11 cellular contexts compared by ENCODE assay signal in genomic region chr17:74646231-74646630, GRCh38. TPM values are rescaled to one million over a fixed set of nuclear protein-coding genes. Genes with fewer than 3 reads are reported as not detected.
DNase-seq lines count a peak whose midpoint lies in the region; ATAC-seq, FAIRE-seq and TF ChIP-seq lines count a peak whose summit lies in the region.
"Had no signal": no experiment of that assay in that cellular context is flagged by ENCODE, and none has a peak within 500 bp of the region (broad histone marks: within the 10 kb centered on the region; RNA-seq: fewer than 3 reads in every experiment).

No MANE protein-coding gene starts in this region.

- CTCF ChIA-PET in activated CD4-positive, alpha-beta T cell treated with anti-CD3 and anti-CD28 coated beads, Interleukin-2, amount 10 ng/mL, durations not matched to agents 7 days and 5 days (lab: Charles Lee): no interaction called here

- POLR2A ChIA-PET in activated CD4-positive, alpha-beta T cell treated with anti-CD3 and anti-CD28 coated beads, Interleukin-2, amount 10 ng/mL, durations not matched to agents 7 days and 5 days (lab: Charles Lee): no interaction called here

- no peaks in the 10 kb centered on the region for H3K9me3 Mint-ChIP-seq in activated CD4-positive, alpha-beta T cell treated with anti-CD3 and anti-CD28 coated beads, Interleukin-2, amount 10 ng/mL, durations not matched to agents 7 days and 5 days
- H3K9me3 Mint-ChIP-seq in stimulated activated naive CD8-positive, alpha-beta T cell treated with anti-CD3 and anti-CD28 coated beads, Interleukin-15, amount 100 ng/mL, for 72 hours: no peaks in the 10 kb centered on the region
- H3K9me3 Mint-ChIP-seq: dendritic cell treated with granulocyte-macrophage colony-stimulating factor and Interleukin-4, amounts not matched to agents 40 ng/mL and 50 ng/mL, for 4 days had no signal

- no peaks in the 10 kb centered on the region for H3K36me3 Mint-ChIP-seq in activated CD4-positive, alpha-beta T cell treated with anti-CD3 and anti-CD28 coated beads, Interleukin-2, amount 10 ng/mL, durations not matched to agents 7 days and 5 days (ENCODE audit: low read depth)
- H3K36me3 Mint-ChIP-seq: CD4-positive, alpha-beta memory T cell had no signal

- H3K4me3 Mint-ChIP-seq in activated CD4-positive, alpha-beta T cell treated with anti-CD3 and anti-CD28 coated beads, Interleukin-2, amount 10 ng/mL, durations not matched to agents 7 days and 5 days: no peak overlapping the region
- no peak overlapping the region for H3K4me3 Mint-ChIP-seq in stimulated activated naive CD8-positive, alpha-beta T cell treated with anti-CD3 and anti-CD28 coated beads, Interleukin-15, amount 100 ng/mL, for 72 hours
- H3K4me3 Mint-ChIP-seq: CD4-positive, alpha-beta memory T cell had no signal

- DNase-seq in activated CD4-positive, alpha-beta T cell treated with anti-CD3 and anti-CD28 coated beads, Interleukin-2, amount 10 ng/mL, durations not matched to agents 7 days and 5 days: peak; percentile 22
- no peak for DNase-seq in activated CD4-positive, alpha-beta T cell treated with anti-CD3 and anti-CD28 coated beads, Interleukin-2, amount 50 U/mL, for 4 hours
- DNase-seq in NCI-H510A (lab: John Stamatoyannopoulos, UW): peak; percentile 19
- peak; percentile 16 for DNase-seq in choroid plexus epithelial cell (ENCODE audit: low read depth)
- DNase-seq in stimulated activated naive CD8-positive, alpha-beta T cell treated with anti-CD3 and anti-CD28 coated beads, Interleukin-15, amount 100 ng/mL, for 72 hours: no peak
- no peak for DNase-seq in GM19239 (ENCODE audit: insufficient read length, low spot score)
- no peak for DNase-seq in UCSD-AML1 (lab: John Stamatoyannopoulos, UW; ENCODE audit: unreplicated experiment)

- no peak overlapping the region for H3K4me3 ChIP-seq in choroid plexus epithelial cell (ENCODE audit: low read depth, low read length)
- H3K4me3 ChIP-seq: thoracic aorta had no signal

- no peaks in the 10 kb centered on the region for H3K4me1 Mint-ChIP-seq in activated CD4-positive, alpha-beta T cell treated with anti-CD3 and anti-CD28 coated beads, Interleukin-2, amount 10 ng/mL, durations not matched to agents 7 days and 5 days
- no peaks in the 10 kb centered on the region for H3K4me1 Mint-ChIP-seq in stimulated activated naive CD8-positive, alpha-beta T cell treated with anti-CD3 and anti-CD28 coated beads, Interleukin-15, amount 100 ng/mL, for 72 hours

- no peak overlapping the region for H3K27ac Mint-ChIP-seq in activated CD4-positive, alpha-beta T cell treated with anti-CD3 and anti-CD28 coated beads, Interleukin-2, amount 10 ng/mL, durations not matched to agents 7 days and 5 days
- H3K27ac Mint-ChIP-seq in stimulated activated naive CD8-positive, alpha-beta T cell treated with anti-CD3 and anti-CD28 coated beads, Interleukin-15, amount 100 ng/mL, for 72 hours: no peak overlapping the region
- H3K27ac Mint-ChIP-seq: dendritic cell treated with granulocyte-macrophage colony-stimulating factor and Interleukin-4, amounts not matched to agents 40 ng/mL and 50 ng/mL, for 4 days had no signal

- ATAC-seq in stimulated activated naive CD8-positive, alpha-beta T cell treated with anti-CD3 and anti-CD28 coated beads, Interleukin-15, amount 100 ng/mL, for 72 hours: peak; percentile 56
- ATAC-seq in GM18520 (IDR thresholded peaks at IDR 0.05; ENCODE audit: unreplicated experiment): no peak

- peak; percentile 36 for TF ChIP-seq CTCF in choroid plexus epithelial cell (conservative IDR thresholded peaks at IDR 0.05; ENCODE audit: low read depth, low read length)

- H3K27me3 Mint-ChIP-seq in activated CD4-positive, alpha-beta T cell treated with anti-CD3 and anti-CD28 coated beads, Interleukin-2, amount 10 ng/mL, durations not matched to agents 7 days and 5 days: peaks cover 63% of the 10 kb centered on the region
- H3K27me3 Mint-ChIP-seq in stimulated activated naive CD8-positive, alpha-beta T cell treated with anti-CD3 and anti-CD28 coated beads, Interleukin-15, amount 100 ng/mL, for 72 hours: peaks cover 53% of the 10 kb centered on the region

- no peak for FAIRE-seq in GM19239 (lab: Jason Lieb, UNC)

RNA-seq across cellular contexts. Expression of gene CD300E, which starts 22.7 kb away (rescaled TPM):
- total RNA-seq in activated CD4-positive, alpha-beta T cell treated with anti-CD3 and anti-CD28 coated beads, Interleukin-2, amount 10 ng/mL, durations not matched to agents 7 days and 5 days: not detected
- total RNA-seq: CD4-positive, alpha-beta memory T cell had no signal

RNA-seq across cellular contexts. Expression of gene CD300LD, which starts 54.1 kb away (rescaled TPM):
- under 1 TPM in 1 of 2 experiments, not detected in 1; 0.15 TPM for total RNA-seq in activated CD4-positive, alpha-beta T cell treated with anti-CD3 and anti-CD28 coated beads, Interleukin-2, amount 10 ng/mL, durations not matched to agents 7 days and 5 days
- total RNA-seq: CD4-positive, alpha-beta memory T cell; thoracic aorta had no signal

Comparison
In these comparisons a context has a peak if more than half of its experiments do, and no peak if none do; other contexts are left out.
1. DNase-seq: peak in activated CD4-positive, alpha-beta T cell treated with anti-CD3 and anti-CD28 coated beads, Interleukin-2, amount 10 ng/mL, durations not matched to agents 7 days and 5 days (single experiment), NCI-H510A (single experiment) and choroid plexus epithelial cell (single experiment); none in activated CD4-positive, alpha-beta T cell treated with anti-CD3 and anti-CD28 coated beads, Interleukin-2, amount 50 U/mL, for 4 hours (0 of 2), stimulated activated naive CD8-positive, alpha-beta T cell treated with anti-CD3 and anti-CD28 coated beads, Interleukin-15, amount 100 ng/mL, for 72 hours (0 of 2), GM19239 (single experiment) and UCSD-AML1 (single experiment).